11 cellular contexts compared by ENCODE assay signal in genomic region chr6:157832250-157832967, GRCh38. TPM values are rescaled to one million over a fixed set of nuclear protein-coding genes. Genes with fewer than 3 reads are reported as not detected.
DNase-seq lines count a peak whose midpoint lies in the region; ATAC-seq lines count a peak whose summit lies in the region.
"Had no signal": no experiment of that assay in that cellular context is flagged by ENCODE, and none has a peak within 500 bp of the region (broad histone marks: within the 10 kb centered on the region; RNA-seq: fewer than 3 reads in every experiment).

No MANE protein-coding gene starts in this region.

- H3K27ac Mint-ChIP-seq in CD4-positive, CD25-positive, alpha-beta regulatory T cell = peak overlapping the region in 2 of 3 donors; percentile 47 to 56

- H3K9ac ChIP-seq in HUES48 (ENCODE audit: low read depth, low read length) = no peak overlapping the region; the same call in 1 of the 2 replicates

- no peaks in the 10 kb centered on the region for H3K9me3 ChIP-seq in CD4-positive, CD25-positive, alpha-beta regulatory T cell (ENCODE audit: control insufficient read depth in 2 of 2, low read length in 2 of 2)
- H3K9me3 ChIP-seq in HUES48 (ENCODE audit: control insufficient read depth, insufficient read depth, low read length) (no peaks in the 10 kb centered on the region), MG63 (no peaks in the 10 kb centered on the region)

- H3K4me1 Mint-ChIP-seq in CD4-positive, CD25-positive, alpha-beta regulatory T cell = peaks cover 45 to 87% (median 63%) of the 10 kb centered on the region in 4 donors

- no peaks in the 10 kb centered on the region for H3K9me3 Mint-ChIP-seq in CD4-positive, CD25-positive, alpha-beta regulatory T cell

- DNase-seq in CD4-positive, CD25-positive, alpha-beta regulatory T cell = no peak
- DNase-seq in amniotic epithelial cell (ENCODE audit: low read depth) (peak; percentile 78), islet precursor cell (peak; percentile 37), MG63 (no peak), DMS153 (lab: John Stamatoyannopoulos, UW) (no peak)
- DNase-seq: effector CD4-positive, alpha-beta T cell; NCI-H446 treated with DMSO at 0.1 percent for 48 hours; small intestine had no signal

- H3K27me3 ChIP-seq in CD4-positive, CD25-positive, alpha-beta regulatory T cell (ENCODE audit: control insufficient read depth, insufficient read depth, low read length) = no peaks in the 10 kb centered on the region
- no peaks in the 10 kb centered on the region for H3K27me3 ChIP-seq in HUES48 (ENCODE audit: control insufficient read depth, insufficient read depth, low read length)
- no peaks in the 10 kb centered on the region for H3K27me3 ChIP-seq in MG63

- H3K36me3 Mint-ChIP-seq in CD4-positive, CD25-positive, alpha-beta regulatory T cell = peaks cover 20% of the 10 kb centered on the region

- no peaks in the 10 kb centered on the region for H3K36me3 ChIP-seq in CD4-positive, CD25-positive, alpha-beta regulatory T cell (ENCODE audit: control insufficient read depth, insufficient read depth, low read length)
- H3K36me3 ChIP-seq in HUES48 (ENCODE audit: control insufficient read depth, insufficient read depth, low read length) = no peaks in the 10 kb centered on the region
- peaks cover 34% of the 10 kb centered on the region for H3K36me3 ChIP-seq in MG63

- H3K4me1 ChIP-seq in CD4-positive, CD25-positive, alpha-beta regulatory T cell (ENCODE audit: control insufficient read depth, insufficient read depth, low read length, poor library complexity, severe bottlenecking) = peaks cover 50% of the 10 kb centered on the region
- H3K4me1 ChIP-seq in HUES48 (ENCODE audit: control insufficient read depth, insufficient read depth, low read length) = peaks cover 59% of the 10 kb centered on the region

- peak overlapping the region in 1 of 4 donors; percentile 38 for H3K4me3 Mint-ChIP-seq in CD4-positive, CD25-positive, alpha-beta regulatory T cell

- H3K27me3 Mint-ChIP-seq in CD4-positive, CD25-positive, alpha-beta regulatory T cell = peaks cover 5% of the 10 kb centered on the region

- no peak overlapping the region for H3K27ac ChIP-seq in CD4-positive, CD25-positive, alpha-beta regulatory T cell (ENCODE audit: insufficient read depth, low read length, poor library complexity, severe bottlenecking)
- H3K27ac ChIP-seq in HUES48 (ENCODE audit: low read depth, low read length) = peak overlapping the region; percentile 95

- no peak for ATAC-seq in CD4-positive, CD25-positive, alpha-beta regulatory T cell (ENCODE audit: low read depth in 2 of 2)
- ATAC-seq in HG03196 (IDR thresholded peaks at IDR 0.05; ENCODE audit: unreplicated experiment) (no peak), GM21360 (IDR thresholded peaks at IDR 0.05; ENCODE audit: unreplicated experiment) (no peak)

- no peak overlapping the region for H3K4me3 ChIP-seq in CD4-positive, CD25-positive, alpha-beta regulatory T cell (ENCODE audit: low read depth, low read length)
- H3K4me3 ChIP-seq in HUES48 (ENCODE audit: low read depth, low read length) (no peak overlapping the region), MG63 (no peak overlapping the region)

RNA-seq across cellular contexts. Expression of gene SNX9, which starts 9.4 kb away (rescaled TPM):
- total RNA-seq in CD4-positive, CD25-positive, alpha-beta regulatory T cell = 31.6 TPM
- 10 to 100 TPM; 16.4 to 23.5 (median 19.9) TPM for polyA plus RNA-seq in CD4-positive, CD25-positive, alpha-beta regulatory T cell
- total RNA-seq in MG63 (2014; rRNA removed; shearing (Covaris generic); ENCODE audit: low replicate concordance) = 44.2 and 51.4 TPM in 2 replicates

Comparison
In these comparisons a context has a peak if more than half of its experiments do, and no peak if none do; other contexts are left out.
1. DNase-seq: peak in amniotic epithelial cell (single experiment) and islet precursor cell (single experiment); none in CD4-positive, CD25-positive, alpha-beta regulatory T cell (0 of 3), MG63 (single experiment) and DMS153 (single experiment).